20 cellular contexts compared by ENCODE assay signal in genomic region chr13:50587839-50588373, GRCh38.
A peak's percentile ranks its signal among the peaks of the same experiment; 100 is the strongest.
DNase-seq lines count a peak whose midpoint lies in the region; ATAC-seq lines count a peak whose summit lies in the region.
"Had no signal": no experiment of that assay in that cellular context is flagged by ENCODE, and none has a peak within 500 bp of the region (broad histone marks: within the 10 kb centered on the region; RNA-seq: fewer than 3 reads in every experiment).

No MANE protein-coding gene starts in this region.

- H3K4me3 Mint-ChIP-seq in stimulated activated memory B cell treated with anti-CD40 and anti-IgM and Interleukin-4, amounts not matched to agents 10 μg/mL and 1 μg/mL and 100 μg/mL, for 72 hours: no peak overlapping the region
- H3K4me3 Mint-ChIP-seq in immature natural killer cell: no peak overlapping the region
- H3K4me3 Mint-ChIP-seq: activated CD4-positive, alpha-beta T cell treated with anti-CD3 and anti-CD28 coated beads, Interleukin-2, amount 10 ng/mL, durations not matched to agents 24 days and 14 days; activated T-cell treated with anti-CD3 and anti-CD28 coated beads, Interleukin-2, amount 50 U/mL, for 4 hours; effector memory CD8-positive, alpha-beta T cell; HFFc6; stimulated activated naive CD8-positive, alpha-beta T cell treated with anti-CD3 and anti-CD28 coated beads, Interleukin-15, Interleukin-2, amounts not matched to agents 100 ng/mL and 50 ng/mL, for 24 hours had no signal

- DNase-seq in Right ventricle myocardium superior: no peak
- no peak for DNase-seq in Right ventricle myocardium inferior (ENCODE audit: missing footprints)
- DNase-seq in OCI-M1 (lab: John Stamatoyannopoulos, UW): peak; percentile 14
- DNase-seq in activated CD4-positive, alpha-beta T cell treated with anti-CD3 and anti-CD28 coated beads for 48 hours: no peak
- no peak for DNase-seq in immature natural killer cell
- DNase-seq: activated CD4-positive, alpha-beta T cell treated with anti-CD3 and anti-CD28 coated beads, Interleukin-2, amount 10 ng/mL, durations not matched to agents 24 days and 14 days; activated naive CD4-positive, alpha-beta T cell; activated T-cell treated with anti-CD3 and anti-CD28 coated beads, Interleukin-2, amount 50 U/mL, for 4 hours; colonic mucosa; DMS153; effector memory CD8-positive, alpha-beta T cell; erythroblast; HFFc6; kidney glomerular epithelial cell; mammary epithelial cell; SHP77 had no signal

- H3K27ac Mint-ChIP-seq in stimulated activated memory B cell treated with anti-CD40 and anti-IgM and Interleukin-4, amounts not matched to agents 10 μg/mL and 1 μg/mL and 100 μg/mL, for 72 hours: peak overlapping the region; percentile 91
- H3K27ac Mint-ChIP-seq in immature natural killer cell: no peak overlapping the region
- H3K27ac Mint-ChIP-seq: activated CD4-positive, alpha-beta T cell treated with anti-CD3 and anti-CD28 coated beads, Interleukin-2, amount 10 ng/mL, durations not matched to agents 24 days and 14 days; HFFc6 had no signal

- no peaks in the 10 kb centered on the region for H3K27me3 Mint-ChIP-seq in stimulated activated memory B cell treated with anti-CD40 and anti-IgM and Interleukin-4, amounts not matched to agents 10 μg/mL and 1 μg/mL and 100 μg/mL, for 72 hours
- peaks cover 1 to 12% (median 2%) of the 10 kb centered on the region in 3 donors for H3K27me3 Mint-ChIP-seq in immature natural killer cell (ENCODE audit: low read depth in 3 of 3)
- H3K27me3 Mint-ChIP-seq: effector memory CD8-positive, alpha-beta T cell had no signal

- ATAC-seq in Right ventricle myocardium superior (ENCODE audit: poor library complexity) (peak; percentile 29), Right ventricle myocardium inferior (no peak), esophagus mucosa (peak; percentile 22), HG03175 (IDR thresholded peaks at IDR 0.05; ENCODE audit: unreplicated experiment) (no peak)
- no peak for ATAC-seq in stimulated activated memory B cell treated with anti-CD40 and anti-IgM and Interleukin-4, amounts not matched to agents 10 μg/mL and 1 μg/mL and 100 μg/mL, for 72 hours
- ATAC-seq: activated T-cell treated with anti-CD3 and anti-CD28 coated beads, Interleukin-2, amount 50 U/mL, for 4 hours; effector memory CD8-positive, alpha-beta T cell had no signal

- H3K36me3 Mint-ChIP-seq in stimulated activated memory B cell treated with anti-CD40 and anti-IgM and Interleukin-4, amounts not matched to agents 10 μg/mL and 1 μg/mL and 100 μg/mL, for 72 hours: peaks cover 6% of the 10 kb centered on the region
- H3K36me3 Mint-ChIP-seq in immature natural killer cell: no peaks in the 10 kb centered on the region

- peaks cover 2% of the 10 kb centered on the region for H3K9me3 Mint-ChIP-seq in stimulated activated memory B cell treated with anti-CD40 and anti-IgM and Interleukin-4, amounts not matched to agents 10 μg/mL and 1 μg/mL and 100 μg/mL, for 72 hours
- H3K9me3 Mint-ChIP-seq in immature natural killer cell: no peaks in the 10 kb centered on the region
- H3K9me3 Mint-ChIP-seq: activated CD4-positive, alpha-beta T cell treated with anti-CD3 and anti-CD28 coated beads, Interleukin-2, amount 10 ng/mL, durations not matched to agents 24 days and 14 days; activated T-cell treated with anti-CD3 and anti-CD28 coated beads, Interleukin-2, amount 50 U/mL, for 4 hours; effector memory CD8-positive, alpha-beta T cell; HFFc6; stimulated activated naive CD8-positive, alpha-beta T cell treated with anti-CD3 and anti-CD28 coated beads, Interleukin-15, Interleukin-2, amounts not matched to agents 100 ng/mL and 50 ng/mL, for 24 hours had no signal

- intact Hi-C loops in Right ventricle myocardium superior (cut with DNase I): no loop called here
- intact Hi-C loops in Right ventricle myocardium inferior (cut with DNase I): no loop called here

- H3K4me1 Mint-ChIP-seq in stimulated activated memory B cell treated with anti-CD40 and anti-IgM and Interleukin-4, amounts not matched to agents 10 μg/mL and 1 μg/mL and 100 μg/mL, for 72 hours: peaks cover 50% of the 10 kb centered on the region
- no peaks in the 10 kb centered on the region for H3K4me1 Mint-ChIP-seq in immature natural killer cell

Comparison
In these comparisons a context has a peak if more than half of its experiments do, and no peak if none do; other contexts are left out.
1. ATAC-seq: peak in Right ventricle myocardium superior (single experiment) and esophagus mucosa (single experiment); none in Right ventricle myocardium inferior (single experiment), stimulated activated memory B cell treated with anti-CD40 and anti-IgM and Interleukin-4, amounts not matched to agents 10 μg/mL and 1 μg/mL and 100 μg/mL, for 72 hours (single experiment) and HG03175 (single experiment).